15 cellular contexts compared by ENCODE assay signal in genomic region chr2:159229476-159230144, GRCh38.
"Had no signal": no experiment of that assay in that cellular context is flagged by ENCODE, and none has a peak within 500 bp of the region (broad histone marks: within the 10 kb centered on the region; RNA-seq: fewer than 3 reads in every experiment).

No MANE protein-coding gene starts in this region.

- H3K27me3 Mint-ChIP-seq: activated B cell treated with CpG ODN at 0.5 μM for 24 hours; activated naive CD4-positive, alpha-beta T cell treated with anti-CD3 and anti-CD28 coated beads, Interleukin-2, amount 50 U/mL, for 24 hours; brain; memory B cell; T-helper 17 cell had no signal

- H3K4me1 Mint-ChIP-seq: activated B cell treated with CpG ODN at 0.5 μM for 24 hours, memory B cell had no signal

- H3K4me3 Mint-ChIP-seq: activated B cell treated with CpG ODN at 0.5 μM for 24 hours; activated naive CD4-positive, alpha-beta T cell treated with anti-CD3 and anti-CD28 coated beads, Interleukin-2, amount 50 U/mL, for 24 hours; brain; memory B cell; stimulated activated effector memory CD8-positive, alpha-beta T cell treated with anti-CD3 and anti-CD28 coated beads, Interleukin-12 subunit alpha, Interleukin-12 subunit beta, amount 100 ng/mL, for 72 hours; T-helper 17 cell had no signal

- H3K9me3 Mint-ChIP-seq: activated B cell treated with CpG ODN at 0.5 μM for 24 hours; activated naive CD4-positive, alpha-beta T cell treated with anti-CD3 and anti-CD28 coated beads, Interleukin-2, amount 50 U/mL, for 24 hours; brain; memory B cell; stimulated activated effector memory CD8-positive, alpha-beta T cell treated with anti-CD3 and anti-CD28 coated beads, Interleukin-12 subunit alpha, Interleukin-12 subunit beta, amount 100 ng/mL, for 72 hours had no signal

- H3K27ac ChIP-seq: parathyroid adenoma, transverse colon had no signal

- H3K9me3 ChIP-seq: transverse colon had no signal

- H3K27me3 ChIP-seq: transverse colon had no signal

- H3K27ac Mint-ChIP-seq: activated B cell treated with CpG ODN at 0.5 μM for 24 hours; activated naive CD4-positive, alpha-beta T cell treated with anti-CD3 and anti-CD28 coated beads, Interleukin-2, amount 50 U/mL, for 24 hours; memory B cell; stimulated activated effector memory CD8-positive, alpha-beta T cell treated with anti-CD3 and anti-CD28 coated beads, Interleukin-12 subunit alpha, Interleukin-12 subunit beta, amount 100 ng/mL, for 72 hours; T-helper 17 cell had no signal

- DNase-seq: activated B cell treated with CpG ODN at 0.5 μM for 24 hours; activated CD4-positive, alpha-beta T cell treated with anti-CD3 and anti-CD28 coated beads, Interleukin-2, amount 50 U/mL, for 1 hour; activated T-cell treated with anti-CD3 and anti-CD28 coated beads, Interleukin-2, amount 50 U/mL, for 1 hour; dermis blood vessel endothelial cell; kidney glomerular epithelial cell; retina; T-helper 17 cell; transverse colon had no signal

- H3K4me3 ChIP-seq: smooth muscle cell, transverse colon had no signal

- H3K4me1 ChIP-seq: parathyroid adenoma had no signal

- ATAC-seq: esophagus mucosa; stimulated activated effector memory CD8-positive, alpha-beta T cell treated with anti-CD3 and anti-CD28 coated beads, Interleukin-12 subunit alpha, Interleukin-12 subunit beta, amount 100 ng/mL, for 72 hours; T-helper 17 cell had no signal
